Comparison of ENCODE assay signal across 8 cellular contexts in the genomic region with DNA sequence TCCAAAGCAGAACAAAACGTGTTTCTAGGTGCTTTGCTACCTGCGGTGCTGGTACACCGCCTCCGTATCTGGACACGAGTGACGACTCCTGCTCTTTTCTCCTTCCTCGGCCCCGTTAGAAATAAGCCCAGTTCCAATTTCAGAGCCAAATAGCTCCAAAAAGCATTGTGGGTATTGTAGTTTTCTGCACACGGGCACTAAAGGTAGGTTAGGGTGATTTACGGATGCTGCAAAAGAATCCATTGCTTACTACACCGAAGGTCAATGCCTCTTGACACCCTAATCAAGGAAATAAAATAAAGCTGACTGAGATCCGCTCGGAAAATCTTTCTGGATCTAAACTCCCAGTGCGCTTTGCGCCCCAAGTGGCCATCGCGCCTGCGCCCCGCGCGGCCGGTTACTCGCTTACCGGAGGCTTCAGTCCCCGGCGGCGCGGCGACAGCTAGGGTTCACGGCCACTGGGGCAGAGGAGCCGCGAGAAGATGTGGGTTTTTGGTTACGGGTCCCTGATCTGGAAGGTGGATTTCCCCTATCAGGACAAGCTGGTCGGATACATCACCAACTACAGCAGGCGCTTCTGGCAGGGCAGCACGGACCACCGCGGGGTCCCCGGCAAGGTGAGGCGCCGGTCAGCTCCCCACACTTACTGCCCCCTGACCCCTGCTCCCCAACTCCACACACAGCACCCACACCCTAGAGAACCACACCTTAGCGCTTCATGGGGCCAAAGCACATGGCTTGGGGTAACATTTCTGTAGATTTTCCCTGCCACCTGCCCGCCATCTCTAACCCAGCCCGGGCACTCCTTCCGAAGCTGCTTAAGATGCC. TPM values are rescaled to one million over a fixed set of nuclear protein-coding genes. Genes with fewer than 3 reads are reported as not detected.
DNase-seq lines count a peak whose midpoint lies in the region; ATAC-seq, FAIRE-seq and TF ChIP-seq lines count a peak whose summit lies in the region.

Gene CHAC2 (plus strand): TSS at position 400 of the 828 bp plus-strand sequence. CDS start 83 bp downstream, at position 483.

- peaks cover 37% of the 10 kb centered on the region for H3K36me3 Mint-ChIP-seq in activated naive CD8-positive, alpha-beta T cell treated with anti-CD3 and anti-CD28 coated beads, Interleukin-2, amount 50 U/mL, for 24 hours (ENCODE audit: low read depth)

- peaks cover 41% of the 10 kb centered on the region for H3K4me1 Mint-ChIP-seq in activated naive CD8-positive, alpha-beta T cell treated with anti-CD3 and anti-CD28 coated beads, Interleukin-2, amount 50 U/mL, for 24 hours

- peak within 1 kb of the TSS; percentile 72 to 81 (median 80) for H3K27ac ChIP-seq in upper lobe of left lung

- H3K9me3 Mint-ChIP-seq in activated naive CD8-positive, alpha-beta T cell treated with anti-CD3 and anti-CD28 coated beads, Interleukin-2, amount 50 U/mL, for 24 hours = peaks cover 3% of the 10 kb centered on the region

- no peaks in the 10 kb centered on the region for H3K27me3 ChIP-seq in upper lobe of left lung

- H3K9me3 ChIP-seq in upper lobe of left lung = no peaks in the 10 kb centered on the region

- H3K27ac Mint-ChIP-seq in activated naive CD8-positive, alpha-beta T cell treated with anti-CD3 and anti-CD28 coated beads, Interleukin-2, amount 50 U/mL, for 24 hours = peak within 1 kb of the TSS; percentile 87

- peak; percentile 82 for TF ChIP-seq POLR2A in GM12891 (IDR thresholded peaks at IDR 0.05; ENCODE audit: low read depth, low read length)
- peak in 2 of 4 donors; percentile 37 to 64 for TF ChIP-seq POLR2A in upper lobe of left lung (IDR thresholded peaks at IDR 0.05)

- DNase-seq in GM12891 (ENCODE audit: insufficient read length, low spot score) (peak; percentile 68), NCI-H1417 (lab: John Stamatoyannopoulos, UW) (peak; percentile 89 to 95 (median 90)), SW480 (ENCODE audit: low spot score) (peak; percentile 86), cardiac septum (ENCODE audit: low spot score) (peak; percentile 91), posterior cingulate gyrus (peak; percentile 74 to 97 (median 83)), upper lobe of left lung (peak; percentile 89 to 98)
- peak; percentile 90 for DNase-seq in activated naive CD8-positive, alpha-beta T cell treated with anti-CD3 and anti-CD28 coated beads, Interleukin-2, amount 50 U/mL, for 24 hours

- FAIRE-seq in GM12891 (lab: Jason Lieb, UNC) = peak; percentile 97

- peaks cover 0 to 8% (median 6%) of the 10 kb centered on the region in 4 donors for H3K36me3 ChIP-seq in upper lobe of left lung

- peak; percentile 36 to 66 (median 52) for TF ChIP-seq CTCF in upper lobe of left lung (IDR thresholded peaks at IDR 0.05)

- H3K4me3 ChIP-seq in upper lobe of left lung = peak within 1 kb of the TSS; percentile 65 to 89 (median 76)

- peak; percentile 94 for ATAC-seq in HG02763 (IDR thresholded peaks at IDR 0.05; ENCODE audit: unreplicated experiment)
- ATAC-seq in activated naive CD8-positive, alpha-beta T cell treated with anti-CD3 and anti-CD28 coated beads, Interleukin-2, amount 50 U/mL, for 24 hours = peak; percentile 94
- ATAC-seq in upper lobe of left lung (ENCODE audit: low FRiP score in 2 of 2) = peak; percentile 93 to 99

- no peak for TF ChIP-seq EP300 in upper lobe of left lung (IDR thresholded peaks at IDR 0.05)

- intact Hi-C loops in cardiac septum (cut with DNase I) = loop anchor here (2.0 kb wide), 1 partner anchor 19 kb away; the partner anchor contains the start of genes ASB3 and ERLEC1
- intact Hi-C loops in posterior cingulate gyrus (cut with DNase I) = no loop called here

- peak within 1 kb of the TSS; percentile 94 for H3K4me3 Mint-ChIP-seq in activated naive CD8-positive, alpha-beta T cell treated with anti-CD3 and anti-CD28 coated beads, Interleukin-2, amount 50 U/mL, for 24 hours

- no peaks in the 10 kb centered on the region for H3K27me3 Mint-ChIP-seq in activated naive CD8-positive, alpha-beta T cell treated with anti-CD3 and anti-CD28 coated beads, Interleukin-2, amount 50 U/mL, for 24 hours

- WGBS in upper lobe of left lung, 2 donors = 0% methylated on average over 35 to 45 of the region's 45 CpGs

- peaks cover 6 to 14% (median 9%) of the 10 kb centered on the region in 4 donors for H3K4me1 ChIP-seq in upper lobe of left lung

TF ChIP-seq in GM12891, 5 proteins besides CTCF, POLR2A, EP300 and RAD21:
- TF ChIP-seq TAF1 (IDR thresholded peaks at IDR 0.05; ENCODE audit: low read depth, low read length) (peak; percentile 58; the same call in 1 of the 2 replicates), POU2F2 (IDR thresholded peaks at IDR 0.05; ENCODE audit: low read depth, low read length) (peak; percentile 80), SPI1 (IDR thresholded peaks at IDR 0.05; ENCODE audit: low read depth, low read length) (no peak), PAX5 (IDR thresholded peaks at IDR 0.05; ENCODE audit: insufficient read depth, low read length, severe bottlenecking) (peak; percentile 97), POLR2AphosphoS5 (IDR thresholded peaks at IDR 0.05; ENCODE audit: low read depth, low read length) (peak; percentile 88)

RNA-seq across cellular contexts. Expression of gene CHAC2, which starts in this region (rescaled TPM):
- polyA plus RNA-seq in GM12891 (2012; ENCODE audit: low read depth, missing spikeins) = 5.2 TPM
- total RNA-seq in cardiac septum (1.4 TPM), upper lobe of left lung (1 to 10 TPM in 5 of 6 donors, under 1 TPM in 1; 0.55 to 5.2 (median 3.1) TPM)

Comparison
In these comparisons a context has a peak if more than half of its experiments do, and no peak if none do; other contexts are left out.
1. Peak in every context shown above with its lines: DNase-seq, ATAC-seq, H3K4me3 ChIP-seq and H3K27ac ChIP-seq.